ENCODE assay signal across 7 cellular contexts in genomic region chr1:85938829-85939228, GRCh38.
"Had no signal": no experiment of that assay in that cellular context is flagged by ENCODE, and none has a peak within 500 bp of the region (broad histone marks: within the 10 kb centered on the region; RNA-seq: fewer than 3 reads in every experiment).

No MANE protein-coding gene starts in this region.

- H3K27me3 Mint-ChIP-seq: IgD-negative memory B cell had no signal

- H3K27ac ChIP-seq: HL-60, KMS-11 had no signal

- H3K4me3 Mint-ChIP-seq: IgD-negative memory B cell had no signal

- DNase-seq: KBM-7, KG1 had no signal

- H3K4me2 ChIP-seq: KMS-11 had no signal

- ATAC-seq: K562 had no signal

- H3K27ac Mint-ChIP-seq: IgD-negative memory B cell had no signal

- FAIRE-seq: HTR-8/SVneo, K562 had no signal

- H3K4me3 ChIP-seq: K562 had no signal

- H3K36me3 Mint-ChIP-seq: IgD-negative memory B cell had no signal

- H3K9ac ChIP-seq: KMS-11 had no signal

- H3K4me1 Mint-ChIP-seq: IgD-negative memory B cell had no signal
